1 cellular context compared by ENCODE assay signal in genomic region chr5:68267044-68267443, GRCh38.
TF ChIP-seq lines count a peak whose summit lies in the region.

No MANE protein-coding gene starts in this region.

TF ChIP-seq in K562, 482 proteins besides CTCF, POLR2A, EP300 and RAD21:
- TF ChIP-seq MYC (IDR thresholded peaks at IDR 0.05; ENCODE audit: low read depth, low read length) (no peak), MYC (CRISPR knock-in tag; IDR thresholded peaks at IDR 0.05; ENCODE audit: borderline replicate concordance, low read depth) (no peak), PBX2 (CRISPR knock-in tag; IDR thresholded peaks at IDR 0.05; ENCODE audit: low read depth) (no peak), PBX2 (tag; conservative IDR thresholded peaks at IDR 0.05; ENCODE audit: low read depth) (peak; percentile 36)
